8 cellular contexts compared by ENCODE assay signal in genomic region chr1:9942399-9942938, GRCh38. TPM values are rescaled to one million over a fixed set of nuclear protein-coding genes. Genes with fewer than 3 reads are reported as not detected.
DNase-seq lines count a peak whose midpoint lies in the region; FAIRE-seq and TF ChIP-seq lines count a peak whose summit lies in the region.

No MANE protein-coding gene starts in this region.

- H3K79me2 ChIP-seq in Karpas-422 (ENCODE audit: low read length): peaks cover 37% of the 10 kb centered on the region

- peak overlapping the region; percentile 100 for H3K27ac Mint-ChIP-seq in stimulated activated naive CD8-positive, alpha-beta T cell treated with anti-CD3 and anti-CD28 coated beads, Interleukin-15, Interleukin-2, amounts not matched to agents 100 ng/mL and 50 ng/mL, for 24 hours

- H3K4me2 ChIP-seq in Karpas-422 (ENCODE audit: low read depth, low read length, poor library complexity, severe bottlenecking): peak overlapping the region; percentile 88

- peaks cover 36% of the 10 kb centered on the region for H3K4me1 Mint-ChIP-seq in stimulated activated naive CD8-positive, alpha-beta T cell treated with anti-CD3 and anti-CD28 coated beads, Interleukin-15, Interleukin-2, amounts not matched to agents 100 ng/mL and 50 ng/mL, for 24 hours (ENCODE audit: low read depth)

- H3K9me3 Mint-ChIP-seq in stimulated activated naive CD8-positive, alpha-beta T cell treated with anti-CD3 and anti-CD28 coated beads, Interleukin-15, Interleukin-2, amounts not matched to agents 100 ng/mL and 50 ng/mL, for 24 hours: no peaks in the 10 kb centered on the region

- DNase-seq in COLO829 (ENCODE audit: low spot score): peak; percentile 54
- peak; percentile 36 for DNase-seq in GM19239 (ENCODE audit: insufficient read length, low spot score)
- DNase-seq in Karpas-422: peak; percentile 81
- DNase-seq in SK-MEL-5 (ENCODE audit: low read depth, low spot score): peak; percentile 73
- DNase-seq in choroid plexus epithelial cell (ENCODE audit: low read depth): peak; percentile 81
- no peak for DNase-seq in effector CD4-positive, alpha-beta T cell

- peak overlapping the region; percentile 78; the same call in 1 of the 2 replicates for H2AFZ ChIP-seq in Karpas-422 (ENCODE audit: low read length)

- H3K9me2 ChIP-seq in Karpas-422 (replicated peaks; ENCODE audit: insufficient read depth, low read length): no peaks in the 10 kb centered on the region

- in situ Hi-C loops in SK-MEL-5 (cut with HindIII; ENCODE audit: low pct_unique_long_range_greater_than_20kb, low sequenced_read_pairs): no loop called here

- H3K36me3 ChIP-seq in Karpas-422 (ENCODE audit: insufficient read depth, low read length): no peaks in the 10 kb centered on the region; the same call in 1 of the 2 replicates

- no peaks in the 10 kb centered on the region for H3K27me3 Mint-ChIP-seq in stimulated activated naive CD8-positive, alpha-beta T cell treated with anti-CD3 and anti-CD28 coated beads, Interleukin-15, Interleukin-2, amounts not matched to agents 100 ng/mL and 50 ng/mL, for 24 hours

- peak overlapping the region; percentile 79 for H3K4me3 ChIP-seq in Karpas-422 (ENCODE audit: low read length)
- peak overlapping the region; percentile 85 for H3K4me3 ChIP-seq in choroid plexus epithelial cell (ENCODE audit: low read depth, low read length)

- TF ChIP-seq CTCF in choroid plexus epithelial cell (conservative IDR thresholded peaks at IDR 0.05; ENCODE audit: low read depth, low read length): peak; percentile 59

- no peaks in the 10 kb centered on the region for H3K9me3 ChIP-seq in Karpas-422 (ENCODE audit: low read length)

- peaks cover 17% of the 10 kb centered on the region for H3K4me1 ChIP-seq in Karpas-422 (ENCODE audit: low read length)

- H3K27me3 ChIP-seq in Karpas-422 (ENCODE audit: low read length): no peaks in the 10 kb centered on the region
- no peaks in the 10 kb centered on the region for H3K27me3 ChIP-seq in layer of hippocampus (ENCODE audit: control insufficient read depth, insufficient read depth, low read length)

- peak overlapping the region; percentile 52 for H3K27ac ChIP-seq in Karpas-422 (ENCODE audit: low read length)
- H3K27ac ChIP-seq in layer of hippocampus (ENCODE audit: low read depth, low read length): peak overlapping the region; percentile 86

- FAIRE-seq in GM19239 (lab: Jason Lieb, UNC): no peak

- peak overlapping the region; percentile 100 for H3K4me3 Mint-ChIP-seq in stimulated activated naive CD8-positive, alpha-beta T cell treated with anti-CD3 and anti-CD28 coated beads, Interleukin-15, Interleukin-2, amounts not matched to agents 100 ng/mL and 50 ng/mL, for 24 hours

- peak overlapping the region; percentile 86 for H3K9ac ChIP-seq in Karpas-422 (ENCODE audit: low read length)

- no peaks in the 10 kb centered on the region for H4K20me1 ChIP-seq in Karpas-422 (ENCODE audit: insufficient read depth, low read depth, low read length)

- H3K36me3 Mint-ChIP-seq in stimulated activated naive CD8-positive, alpha-beta T cell treated with anti-CD3 and anti-CD28 coated beads, Interleukin-15, Interleukin-2, amounts not matched to agents 100 ng/mL and 50 ng/mL, for 24 hours (ENCODE audit: low read depth): peaks cover 17% of the 10 kb centered on the region

RNA-seq across cellular contexts. Expression of gene LZIC, which starts 0.7 kb away (rescaled TPM):
- 28.8 and 32.9 TPM in 2 replicates for total RNA-seq in Karpas-422 (2014; rRNA removed; shearing (Covaris generic); ENCODE audit: low replicate concordance)
- 30.0 and 35.7 TPM in 2 replicates for total RNA-seq in SK-MEL-5 (2014; rRNA removed; shearing (Covaris generic))
- 18.6 and 28.8 TPM in 2 replicates for polyA plus RNA-seq in SK-MEL-5 (2015; cell fraction: cytosol; rRNA removed)
- 10.3 and 14.4 TPM in 2 replicates for polyA plus RNA-seq in SK-MEL-5 (2015; cell fraction: nucleus; rRNA removed)

RNA-seq across cellular contexts. Expression of gene NMNAT1, which starts 0.8 kb away (rescaled TPM):
- total RNA-seq in Karpas-422 (2014; rRNA removed; shearing (Covaris generic); ENCODE audit: low replicate concordance): 6.8 and 8.1 TPM in 2 replicates
- 8.6 and 9.9 TPM in 2 replicates for total RNA-seq in SK-MEL-5 (2014; rRNA removed; shearing (Covaris generic))
- polyA plus RNA-seq in SK-MEL-5 (2015; cell fraction: cytosol; rRNA removed): 6.3 and 9.5 TPM in 2 replicates
- 3.6 and 5.3 TPM in 2 replicates for polyA plus RNA-seq in SK-MEL-5 (2015; cell fraction: nucleus; rRNA removed)

RNA-seq across cellular contexts. Expression of gene CTNNBIP1, which starts 32.4 kb away (rescaled TPM):
- 4.2 and 11.9 TPM in 2 replicates for total RNA-seq in Karpas-422 (2014; rRNA removed; shearing (Covaris generic); ENCODE audit: low replicate concordance)
- total RNA-seq in SK-MEL-5 (2014; rRNA removed; shearing (Covaris generic)): 27.1 and 38.3 TPM in 2 replicates
- polyA plus RNA-seq in SK-MEL-5 (2015; cell fraction: cytosol; rRNA removed): 41.4 and 41.7 TPM in 2 replicates
- polyA plus RNA-seq in SK-MEL-5 (2015; cell fraction: nucleus; rRNA removed): 9.6 and 13.6 TPM in 2 replicates

RNA-seq across cellular contexts. Expression of gene RBP7, which starts 54.6 kb away (rescaled TPM):
- not detected in 2 replicates for total RNA-seq in Karpas-422 (2014; rRNA removed; shearing (Covaris generic); ENCODE audit: low replicate concordance)
- total RNA-seq in SK-MEL-5 (2014; rRNA removed; shearing (Covaris generic)): not detected in 2 replicates
- polyA plus RNA-seq in SK-MEL-5 (2015; cell fraction: cytosol; rRNA removed): not detected in 2 replicates
- polyA plus RNA-seq in SK-MEL-5 (2015; cell fraction: nucleus; rRNA removed): not detected in 2 replicates
